ENCODE assay signal across 9 cellular contexts in the genomic region with DNA sequence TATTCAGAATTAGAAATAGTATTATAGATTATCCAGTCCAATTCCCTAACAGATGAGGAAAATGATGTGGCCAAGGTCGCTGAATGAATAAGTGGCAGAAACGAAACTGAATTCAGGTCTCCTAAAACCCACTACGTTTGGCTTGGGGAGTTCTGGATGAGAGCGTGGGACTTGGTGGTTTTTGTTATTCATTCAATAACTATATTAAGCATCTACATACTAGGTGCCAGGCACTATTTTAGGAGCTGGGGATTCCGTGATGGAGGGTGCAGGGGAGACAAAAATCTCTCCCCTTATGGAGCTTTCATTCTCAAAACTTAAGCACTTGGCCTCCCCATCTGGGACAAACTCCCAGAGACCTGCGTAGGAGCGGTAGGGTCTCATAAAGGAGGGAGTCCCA. TPM values are rescaled to one million over a fixed set of nuclear protein-coding genes. Genes with fewer than 3 reads are reported as not detected.
DNase-seq lines count a peak whose midpoint lies in the region; ATAC-seq and TF ChIP-seq lines count a peak whose summit lies in the region.
"Had no signal": no experiment of that assay in that cellular context is flagged by ENCODE, and none has a peak within 500 bp of the region (broad histone marks: within the 10 kb centered on the region; RNA-seq: fewer than 3 reads in every experiment).

No MANE protein-coding gene starts in this region.

- peak overlapping the region; percentile 47 for H3K9ac ChIP-seq in adipocyte (ENCODE audit: low read length)

- H3K27ac ChIP-seq in transverse colon: peak overlapping the region; percentile 21 to 57 (median 32)

- in situ Hi-C loops in transverse colon (cut with MboI; ENCODE audit: low pct_ligation_motif_present in 1 of 4, low pct_unique_long_range_greater_than_20kb in 1 of 4, low sequenced_read_pairs in 3 of 4): no loop called here

- DNase-seq in activated T-cell treated with anti-CD3 and anti-CD28 coated beads, Interleukin-2, amount 50 U/mL, for 72 hours: no peak
- DNase-seq in activated T-cell treated with anti-CD3 and anti-CD28 coated beads, Interleukin-2, amount 50 U/mL, for 1 hour: no peak
- no peak for DNase-seq in adipocyte (ENCODE audit: low read depth)
- no peak for DNase-seq in lower leg skin (ENCODE audit: low spot score in 2 of 2)
- no peak for DNase-seq in transverse colon
- DNase-seq in NCI-H446 (lab: John Stamatoyannopoulos, UW): no peak
- DNase-seq in dermis blood vessel endothelial cell: no peak

- peak overlapping the region; percentile 70 to 93 for H3K4me3 Mint-ChIP-seq in activated T-cell treated with anti-CD3 and anti-CD28 coated beads, Interleukin-2, amount 50 U/mL, for 72 hours

- no peak for TF ChIP-seq EP300 in transverse colon (IDR thresholded peaks at IDR 0.05; ENCODE audit: low read depth)

- H3K27me3 Mint-ChIP-seq in activated T-cell treated with anti-CD3 and anti-CD28 coated beads, Interleukin-2, amount 50 U/mL, for 72 hours (ENCODE audit: low read depth): peaks cover 46% of the 10 kb centered on the region

- no peaks in the 10 kb centered on the region for H3K9me3 Mint-ChIP-seq in activated T-cell treated with anti-CD3 and anti-CD28 coated beads, Interleukin-2, amount 50 U/mL, for 72 hours

- H3K9me3 ChIP-seq in adipocyte (ENCODE audit: control insufficient read depth, low read length) (no peaks in the 10 kb centered on the region), transverse colon (no peaks in the 10 kb centered on the region)

- H3K27ac Mint-ChIP-seq in activated T-cell treated with anti-CD3 and anti-CD28 coated beads, Interleukin-2, amount 50 U/mL, for 72 hours: peak overlapping the region; percentile 18

- TF ChIP-seq CTCF in lower leg skin (IDR thresholded peaks at IDR 0.05): no peak
- TF ChIP-seq CTCF in transverse colon (IDR thresholded peaks at IDR 0.05): no peak

- H3K36me3 Mint-ChIP-seq in activated T-cell treated with anti-CD3 and anti-CD28 coated beads, Interleukin-2, amount 50 U/mL, for 72 hours (ENCODE audit: insufficient read depth in 2 of 2): no peaks in the 10 kb centered on the region

- TF ChIP-seq POLR2A in lower leg skin (IDR thresholded peaks at IDR 0.05): no peak
- no peak for TF ChIP-seq POLR2A in transverse colon (IDR thresholded peaks at IDR 0.05)

- peaks cover 12% of the 10 kb centered on the region for H3K4me1 ChIP-seq in adipocyte (ENCODE audit: control insufficient read depth, insufficient read depth, low read length)
- H3K4me1 ChIP-seq in transverse colon: peaks cover 7 to 24% (median 16%) of the 10 kb centered on the region in 4 donors

- H3K36me3 ChIP-seq in adipocyte (ENCODE audit: control insufficient read depth, insufficient read depth, low read length, severe bottlenecking) (no peaks in the 10 kb centered on the region), transverse colon (no peaks in the 10 kb centered on the region)

- H3K4me1 Mint-ChIP-seq in activated T-cell treated with anti-CD3 and anti-CD28 coated beads, Interleukin-2, amount 50 U/mL, for 72 hours (ENCODE audit: low read depth): peaks cover 14% of the 10 kb centered on the region

- intact Hi-C loops in lower leg skin (cut with DNase I; ENCODE audit: low total_unique reads): no loop called here
- intact Hi-C loops in transverse colon (cut with DNase I; ENCODE audit: low total_unique reads): no loop called here

- 12 to 14% methylated on average over 7 of the region's 7 CpGs for WGBS in lower leg skin, 2 donors
- WGBS in transverse colon (ENCODE audit: low coverage in 1 of 2), 2 donors: 6% methylated on average over 7 of the region's 7 CpGs; no CpG with 5 or more reads in 1 of the 2 donors

- peaks cover 23% of the 10 kb centered on the region for H3K27me3 ChIP-seq in adipocyte (replicated peaks; ENCODE audit: control insufficient read depth, insufficient read depth, low read length)
- H3K27me3 ChIP-seq in transverse colon: peaks cover 72% of the 10 kb centered on the region

- H3K4me3 ChIP-seq in adipocyte (ENCODE audit: low read length): peak overlapping the region; percentile 83
- H3K4me3 ChIP-seq in lower leg skin (ENCODE audit: low read depth, poor library complexity, severe bottlenecking): peak overlapping the region; percentile 16
- H3K4me3 ChIP-seq in transverse colon: peak overlapping the region in 3 of 4 donors; percentile 31 to 62 (median 54)

- no peak for ATAC-seq in activated T-cell treated with anti-CD3 and anti-CD28 coated beads, Interleukin-2, amount 50 U/mL, for 72 hours (replicated peaks in 1 of 2)
- ATAC-seq in HG03520 (IDR thresholded peaks at IDR 0.05; ENCODE audit: unreplicated experiment): no peak

RNA-seq across cellular contexts. Expression of gene CCDC184, which starts 0.8 kb away (rescaled TPM):
- total RNA-seq in activated T-cell treated with anti-CD3 and anti-CD28 coated beads, Interleukin-2, amount 50 U/mL, for 72 hours: under 1 TPM; 0.17 to 0.32 TPM
- total RNA-seq in lower leg skin: under 1 TPM in 3 of 4 donors, not detected in 1; 0.13 to 0.36 (median 0.22) TPM
- under 1 TPM in 2 of 4 donors, not detected in 2; 0.27 to 0.79 TPM for total RNA-seq in transverse colon
- total RNA-seq in dermis blood vessel endothelial cell: 0.05 TPM in 1 of 2 replicates, not detected in the other

RNA-seq across cellular contexts. Expression of gene OR10AD1, which starts 20.4 kb away (rescaled TPM):
- not detected for total RNA-seq in activated T-cell treated with anti-CD3 and anti-CD28 coated beads, Interleukin-2, amount 50 U/mL, for 72 hours
- total RNA-seq in lower leg skin (not detected), transverse colon (not detected), dermis blood vessel endothelial cell (0.09 TPM in 1 of 2 replicates, not detected in the other)
- total RNA-seq: mesenteric fat pad had no signal

RNA-seq across cellular contexts. Expression of gene ASB8, which starts 25.3 kb away (rescaled TPM):
- 10 to 100 TPM; 52.3 to 61.8 TPM for total RNA-seq in activated T-cell treated with anti-CD3 and anti-CD28 coated beads, Interleukin-2, amount 50 U/mL, for 72 hours
- 10 to 100 TPM; 26.5 to 31.0 (median 27.9) TPM for total RNA-seq in lower leg skin
- 10 to 100 TPM; 13.3 to 39.0 (median 23.3) TPM for total RNA-seq in transverse colon
- 18.2 and 24.0 TPM in 2 replicates for total RNA-seq in dermis blood vessel endothelial cell

Comparison
In these comparisons a context has a peak if more than half of its experiments do, and no peak if none do; other contexts are left out.
1. H3K4me3 ChIP-seq: peak in every context shown above with its lines; median percentile 83 in adipocyte; 54 in transverse colon; 16 in lower leg skin.